ENCODE assay signal across 13 cellular contexts in genomic region chr1:180927841-180928240, GRCh38. TPM values are rescaled to one million over a fixed set of nuclear protein-coding genes. Genes with fewer than 3 reads are reported as not detected.
DNase-seq lines count a peak whose midpoint lies in the region; ATAC-seq and TF ChIP-seq lines count a peak whose summit lies in the region.
"Had no signal": no experiment of that assay in that cellular context is flagged by ENCODE, and none has a peak within 500 bp of the region (broad histone marks: within the 10 kb centered on the region; RNA-seq: fewer than 3 reads in every experiment).

No MANE protein-coding gene starts in this region.

- no peaks in the 10 kb centered on the region for H4K20me1 ChIP-seq in GM23338 (replicated peaks; ENCODE audit: insufficient read depth)
- H4K20me1 ChIP-seq in PC-9 (ENCODE audit: insufficient read depth): no peaks in the 10 kb centered on the region

- H3K4me1 ChIP-seq in GM23338 (ENCODE audit: insufficient read depth) (peaks cover 29% of the 10 kb centered on the region), rectal smooth muscle tissue (ENCODE audit: control insufficient read depth, insufficient read depth, low read length) (peaks cover 29% of the 10 kb centered on the region), upper lobe of left lung (peaks cover 0 to 5% (median 2%) of the 10 kb centered on the region in 4 donors), PC-9 (replicated peaks; ENCODE audit: insufficient read depth) (peaks cover 10% of the 10 kb centered on the region)

- peaks cover 55% of the 10 kb centered on the region for H3K4me1 Mint-ChIP-seq in GM23338
- H3K4me1 Mint-ChIP-seq in glutamatergic neuron (ENCODE audit: low read depth, unreplicated experiment): peaks cover 77% of the 10 kb centered on the region

- no peak overlapping the region for H3K4me3 Mint-ChIP-seq in GM23338
- peak overlapping the region; percentile 40 for H3K4me3 Mint-ChIP-seq in glutamatergic neuron (ENCODE audit: unreplicated experiment)
- H3K4me3 Mint-ChIP-seq: activated B cell treated with CpG ODN at 0.5 μM for 24 hours; dendritic cell treated with granulocyte-macrophage colony-stimulating factor and Interleukin-4, amounts not matched to agents 40 ng/mL and 50 ng/mL, for 4 days had no signal

- intact Hi-C loops in PC-9 (cut with micrococcal nuclease; ENCODE audit: unreplicated experiment): no loop called here

- no peak for DNase-seq in GM23338 (ENCODE audit: low spot score)
- peak; percentile 98 for DNase-seq in NCI-H446 treated with DMSO at 0.1 percent for 48 hours (lab: John Stamatoyannopoulos, UW)
- peak; percentile 46 for DNase-seq in glutamatergic neuron
- DNase-seq in upper lobe of left lung: no peak
- no peak for DNase-seq in PC-9
- no peak for DNase-seq in GM19238 (ENCODE audit: insufficient read length, low spot score)
- DNase-seq: activated B cell treated with CpG ODN at 0.5 μM for 24 hours, activated gamma-delta T cell treated with Interleukin-2 at 50 U/mL for 16 hours, PC-3 had no signal

- no peaks in the 10 kb centered on the region for H3K27me3 ChIP-seq in GM23338 (ENCODE audit: insufficient read depth)
- H3K27me3 ChIP-seq in rectal smooth muscle tissue (ENCODE audit: control insufficient read depth, insufficient read depth, low read length): no peaks in the 10 kb centered on the region
- no peaks in the 10 kb centered on the region for H3K27me3 ChIP-seq in upper lobe of left lung
- H3K27me3 ChIP-seq in PC-9 (ENCODE audit: insufficient read depth, low read depth): no peaks in the 10 kb centered on the region; the same call in 1 of the 2 replicates
- H3K27me3 ChIP-seq: suprapubic skin had no signal

- H3K9me3 ChIP-seq in upper lobe of left lung (no peaks in the 10 kb centered on the region), PC-9 (ENCODE audit: insufficient read depth, low read depth) (no peaks in the 10 kb centered on the region)
- H3K9me3 ChIP-seq: suprapubic skin had no signal

- H3K27ac Mint-ChIP-seq in GM23338 (no peak overlapping the region), glutamatergic neuron (ENCODE audit: unreplicated experiment) (peak overlapping the region; percentile 97)
- H3K27ac Mint-ChIP-seq: activated B cell treated with CpG ODN at 0.5 μM for 24 hours; dendritic cell treated with granulocyte-macrophage colony-stimulating factor and Interleukin-4, amounts not matched to agents 40 ng/mL and 50 ng/mL, for 4 days had no signal

- no peak for TF ChIP-seq EP300 in upper lobe of left lung (IDR thresholded peaks at IDR 0.05)

- no peak for TF ChIP-seq POLR2A in upper lobe of left lung (IDR thresholded peaks at IDR 0.05)

- H3K36me3 ChIP-seq in GM23338 (ENCODE audit: insufficient read depth): no peaks in the 10 kb centered on the region
- peaks cover 4% of the 10 kb centered on the region for H3K36me3 ChIP-seq in rectal smooth muscle tissue (ENCODE audit: control insufficient read depth, insufficient read depth, low read length)
- peaks cover 0 to 5% (median 0%) of the 10 kb centered on the region in 4 donors for H3K36me3 ChIP-seq in upper lobe of left lung
- no peaks in the 10 kb centered on the region for H3K36me3 ChIP-seq in PC-9 (ENCODE audit: low read depth)
- H3K36me3 ChIP-seq: suprapubic skin had no signal

- H3K27ac ChIP-seq in GM23338 (ENCODE audit: low read depth) (no peak overlapping the region), rectal smooth muscle tissue (ENCODE audit: low read depth, low read length) (peak overlapping the region; percentile 96), upper lobe of left lung (peak overlapping the region in 2 of 4 donors; percentile 42 to 65), PC-9 (no peak overlapping the region)
- H3K27ac ChIP-seq: suprapubic skin had no signal

- H3K4me3 ChIP-seq in GM23338: no peak overlapping the region
- no peak overlapping the region for H3K4me3 ChIP-seq in rectal smooth muscle tissue (ENCODE audit: low read length)
- H3K4me3 ChIP-seq in upper lobe of left lung: no peak overlapping the region
- H3K4me3 ChIP-seq in PC-9: no peak overlapping the region
- H3K4me3 ChIP-seq: suprapubic skin had no signal

- BruUV-seq in PC-9 (replicated peaks; lab: Mats Ljungman, UMichigan): no TSS peak

- H2AFZ ChIP-seq in GM23338 (no peak overlapping the region), PC-9 (no peak overlapping the region)

- H3K36me3 Mint-ChIP-seq in GM23338 (ENCODE audit: low read depth) (no peaks in the 10 kb centered on the region), glutamatergic neuron (ENCODE audit: unreplicated experiment) (no peaks in the 10 kb centered on the region)

- CTCF ChIA-PET in PC-9 (lab: Charles Lee): interaction anchor here (0.6 kb wide), 1 partner anchor 35 kb away, joined by 3 read pairs; no protein-coding TSS in a partner anchor

- H3F3A ChIP-seq in GM23338 (replicated peaks; ENCODE audit: low read depth) (no peaks in the 10 kb centered on the region), PC-9 (ENCODE audit: insufficient read depth, low read depth) (no peaks in the 10 kb centered on the region)

- no peak overlapping the region for H3K4me2 ChIP-seq in GM23338
- no peak overlapping the region for H3K4me2 ChIP-seq in PC-9

- H3K9ac ChIP-seq in rectal smooth muscle tissue (ENCODE audit: low read length): no peak overlapping the region

- POLR2A ChIA-PET in PC-9 (lab: Charles Lee; ENCODE audit: unreplicated experiment): no interaction called here

- H3K9me2 ChIP-seq in GM23338 (ENCODE audit: insufficient read depth) (peaks cover 6% of the 10 kb centered on the region; the same call in 1 of the 2 replicates), PC-9 (ENCODE audit: insufficient read depth) (no peaks in the 10 kb centered on the region)

- peaks cover 7% of the 10 kb centered on the region for H3K27me3 Mint-ChIP-seq in GM23338 (ENCODE audit: insufficient read depth, low read depth, poor library complexity)
- H3K27me3 Mint-ChIP-seq in glutamatergic neuron (ENCODE audit: unreplicated experiment): peaks cover 40% of the 10 kb centered on the region

- ATAC-seq in GM23338: peak; percentile 3; the same call in 2 of the 3 replicates
- no peak for ATAC-seq in HG03432 (IDR thresholded peaks at IDR 0.05; ENCODE audit: unreplicated experiment)
- ATAC-seq in upper lobe of left lung (ENCODE audit: low FRiP score in 2 of 2): no peak
- ATAC-seq: PC-3 had no signal

- TF ChIP-seq CTCF in GM23338 (conservative IDR thresholded peaks at IDR 0.05; ENCODE audit: low read depth in 2 of 2): no peak
- no peak for TF ChIP-seq CTCF in glutamatergic neuron (IDR thresholded peaks at IDR 0.05; ENCODE audit: partially characterized antibody, unreplicated experiment)
- no peak for TF ChIP-seq CTCF in upper lobe of left lung (IDR thresholded peaks at IDR 0.05)
- no peak for TF ChIP-seq CTCF in PC-9 (conservative IDR thresholded peaks at IDR 0.05)

- H3K79me2 ChIP-seq in GM23338 (replicated peaks; ENCODE audit: insufficient read depth): no peaks in the 10 kb centered on the region
- no peaks in the 10 kb centered on the region for H3K79me2 ChIP-seq in PC-9 (ENCODE audit: low read depth)

- H3K9me3 Mint-ChIP-seq in GM23338 (no peaks in the 10 kb centered on the region; the same call in 2 of the 3 replicates), glutamatergic neuron (ENCODE audit: unreplicated experiment) (peaks cover 37% of the 10 kb centered on the region)
- H3K9me3 Mint-ChIP-seq: activated B cell treated with CpG ODN at 0.5 μM for 24 hours; dendritic cell treated with granulocyte-macrophage colony-stimulating factor and Interleukin-4, amounts not matched to agents 40 ng/mL and 50 ng/mL, for 4 days had no signal

- 63 to 84% methylated on average over 2 to 4 of the region's 4 CpGs for WGBS in upper lobe of left lung, 2 donors

TF ChIP-seq in GM23338, 12 proteins besides CTCF, POLR2A, EP300 and RAD21 (continues in another document):
- TF ChIP-seq REST (IDR thresholded peaks at IDR 0.05; ENCODE audit: unreplicated experiment) (no peak), ETS1 (IDR thresholded peaks at IDR 0.05) (no peak), ZNF331 (CRISPR knock-in tag; IDR thresholded peaks at IDR 0.05; ENCODE audit: low read depth) (no peak), POLR2AphosphoS5 (IDR thresholded peaks at IDR 0.05; ENCODE audit: low read depth) (no peak)

RNA-seq across cellular contexts. Expression of gene KIAA1614, which starts 15.1 kb away (rescaled TPM):
- 1.8 and 2.3 TPM in 2 replicates for total RNA-seq in GM23338 (2014; rRNA removed; shearing (Covaris generic))
- 0.80 and 1.1 TPM in 2 replicates for polyA plus RNA-seq in GM23338 (2016; fragmentation: Nextera tagmentation; extraction: Ambion mirVana)
- total RNA-seq in glutamatergic neuron (ENCODE audit: unreplicated experiment) (4.1 TPM), upper lobe of left lung (10 to 100 TPM in 1 of 6 donors, 1 to 10 TPM in 4, under 1 TPM in 1; 0.79 to 11.9 (median 4.4) TPM), PC-9 (2021) (0.15 TPM in 1 of 2 replicates, not detected in the other)
- total RNA-seq: PC-3 had no signal

Comparison
In these comparisons a context has a peak if more than half of its experiments do, and no peak if none do; other contexts are left out.
1. DNase-seq: peak in NCI-H446 treated with DMSO at 0.1 percent for 48 hours (single experiment) and glutamatergic neuron (single experiment); none in GM23338 (single experiment), upper lobe of left lung (0 of 2), PC-9 (0 of 2) and GM19238 (single experiment).